In genomic region chr5:84255318-84255717, GRCh38 we compare ENCODE assay signal across 11 cellular contexts.
DNase-seq lines count a peak whose midpoint lies in the region; ATAC-seq and TF ChIP-seq lines count a peak whose summit lies in the region.
"Had no signal": no experiment of that assay in that cellular context is flagged by ENCODE, and none has a peak within 500 bp of the region (broad histone marks: within the 10 kb centered on the region; RNA-seq: fewer than 3 reads in every experiment).

No MANE protein-coding gene starts in this region.

- no peak overlapping the region for H2AFZ ChIP-seq in H9 (ENCODE audit: low read length)
- no peak overlapping the region for H2AFZ ChIP-seq in PC-3 (ENCODE audit: low read length)

- POLR2A ChIA-PET in PC-3 (lab: Charles Lee; ENCODE audit: unreplicated experiment): interaction anchor here (0.6 kb wide), 1 partner anchor 316 kb away, joined by 4 read pairs; no protein-coding TSS in a partner anchor

- intact Hi-C loops in PC-3 (cut with micrococcal nuclease) (loop anchor here (1.0 kb wide), 1 partner anchor 166 kb away; no protein-coding TSS in a partner anchor), spleen (cut with DNase I; ENCODE audit: low total_unique reads) (loop anchor here (10.0 kb wide), 1 partner anchor 531 kb away; the partner anchor contains the start of gene HAPLN1)

- no peaks in the 10 kb centered on the region for H3K79me2 ChIP-seq in H9 (ENCODE audit: insufficient read depth, low read length)
- no peaks in the 10 kb centered on the region for H3K79me2 ChIP-seq in PC-3 (ENCODE audit: low read length)

- no peak overlapping the region for H2BK15ac ChIP-seq in H9 (ENCODE audit: low read depth, low read length)

- H3K4ac ChIP-seq in H9 (ENCODE audit: low read depth, low read length): no peak overlapping the region

- H3K27me3 ChIP-seq in BE2C: no peaks in the 10 kb centered on the region
- no peaks in the 10 kb centered on the region for H3K27me3 ChIP-seq in H9 (ENCODE audit: insufficient read depth, low read length)
- H3K27me3 ChIP-seq in PC-3 (ENCODE audit: low read length): no peaks in the 10 kb centered on the region
- H3K27me3 ChIP-seq in foreskin keratinocyte: no peaks in the 10 kb centered on the region
- H3K27me3 ChIP-seq in spleen (replicated peaks in 1 of 7): no peaks in the 10 kb centered on the region

- no peak overlapping the region for H2BK5ac ChIP-seq in H9 (ENCODE audit: insufficient read length, low read length)

- H4K20me1 ChIP-seq in H9 (ENCODE audit: control insufficient read depth, insufficient read depth, insufficient read length) (no peaks in the 10 kb centered on the region), PC-3 (ENCODE audit: low read length) (no peaks in the 10 kb centered on the region)

- no peak overlapping the region for H3T11ph ChIP-seq in H9 (ENCODE audit: low read length)

- H3K9ac ChIP-seq in H9 (ENCODE audit: extremely low read depth, insufficient read length, low read length) (no peak overlapping the region), PC-3 (ENCODE audit: low read length) (no peak overlapping the region)

- DNase-seq in BE2C (no peak), H9 (no peak), PC-3 (peak; percentile 67), foreskin keratinocyte (peak in 1 of 2 donors; percentile 34), spleen (no peak), NCI-H2196 treated with DMSO at 0.1 percent for 48 hours (lab: John Stamatoyannopoulos, UW; ENCODE audit: unreplicated experiment) (no peak)
- no peak for DNase-seq in stimulated activated naive CD4-positive, alpha-beta T cell (lab: John Stamatoyannopoulos, UW)
- DNase-seq: NCI-H345 had no signal

- H3K4me2 ChIP-seq in H9 (ENCODE audit: insufficient read depth, insufficient read length, low read length): no peak overlapping the region
- no peak overlapping the region for H3K4me2 ChIP-seq in PC-3 (ENCODE audit: low read length)

- BruUV-seq in PC-3 (replicated peaks; lab: Mats Ljungman, UMichigan): no TSS peak

- no peak overlapping the region for H3K4me3 Mint-ChIP-seq in H9
- H3K4me3 Mint-ChIP-seq: stimulated activated effector memory CD8-positive, alpha-beta T cell treated with anti-CD3 and anti-CD28 coated beads, Interleukin-12 subunit alpha, Interleukin-12 subunit beta, amount 100 ng/mL, for 72 hours had no signal

- H3F3A ChIP-seq in PC-3 (ENCODE audit: low read length, unreplicated experiment): no peaks in the 10 kb centered on the region

- no peaks in the 10 kb centered on the region for H3K23me2 ChIP-seq in H9 (ENCODE audit: insufficient read length, low read depth, low read length, poor library complexity, severe bottlenecking)

- H3K18ac ChIP-seq in H9 (ENCODE audit: insufficient read length, low read depth, low read length): no peak overlapping the region

- H3K9me3 ChIP-seq in BE2C (no peaks in the 10 kb centered on the region), H9 (ENCODE audit: control insufficient read depth, low read depth, low read length) (no peaks in the 10 kb centered on the region), PC-3 (ENCODE audit: low read length) (no peaks in the 10 kb centered on the region), spleen (no peaks in the 10 kb centered on the region)

- no peak overlapping the region for H2BK12ac ChIP-seq in H9 (ENCODE audit: insufficient read length, low read depth, low read length)

- H3K56ac ChIP-seq in H9 (ENCODE audit: insufficient read length, low read depth, low read length): no peak overlapping the region

- no peaks in the 10 kb centered on the region for H3K36me3 ChIP-seq in BE2C
- no peaks in the 10 kb centered on the region for H3K36me3 ChIP-seq in PC-3 (ENCODE audit: low read depth, low read length)
- H3K36me3 ChIP-seq in spleen: no peaks in the 10 kb centered on the region

- H2BK20ac ChIP-seq in H9 (ENCODE audit: low read depth, low read length, poor library complexity, severe bottlenecking): no peak overlapping the region

- H3K4me3 ChIP-seq in BE2C (ENCODE audit: low read depth, low read length): no peak overlapping the region
- H3K4me3 ChIP-seq in PC-3 (ENCODE audit: low read length): no peak overlapping the region
- H3K4me3 ChIP-seq in spleen: no peak overlapping the region

- no peak overlapping the region for H3K27ac Mint-ChIP-seq in H9
- H3K27ac Mint-ChIP-seq: activated naive CD4-positive, alpha-beta T cell treated with anti-CD3 and anti-CD28 coated beads, Interleukin-2, amount 50 U/mL, for 72 hours; stimulated activated effector memory CD8-positive, alpha-beta T cell treated with anti-CD3 and anti-CD28 coated beads, Interleukin-12 subunit alpha, Interleukin-12 subunit beta, amount 100 ng/mL, for 72 hours had no signal

- no peak overlapping the region for H4K5ac ChIP-seq in H9 (ENCODE audit: insufficient read length, low read depth, low read length)

- H3K27ac ChIP-seq in H9 (ENCODE audit: insufficient read length, low read depth, low read length): no peak overlapping the region
- no peak overlapping the region for H3K27ac ChIP-seq in PC-3 (ENCODE audit: low read length)
- H3K27ac ChIP-seq in foreskin keratinocyte: no peak overlapping the region
- no peak overlapping the region for H3K27ac ChIP-seq in spleen

- H3K9me2 ChIP-seq in PC-3 (replicated peaks; ENCODE audit: low read length): no peaks in the 10 kb centered on the region

- TF ChIP-seq POLR2A in spleen (IDR thresholded peaks at IDR 0.05): no peak

- CTCF ChIA-PET in PC-3 (lab: Charles Lee): no interaction called here

- no peak overlapping the region for H3K23ac ChIP-seq in H9 (ENCODE audit: insufficient read length, low read depth, low read length)

- no peak overlapping the region for H2AK5ac ChIP-seq in H9 (ENCODE audit: insufficient read length, low read length)

- no peaks in the 10 kb centered on the region for H3K4me1 Mint-ChIP-seq in H9
- H3K4me1 Mint-ChIP-seq: stimulated activated effector memory CD8-positive, alpha-beta T cell treated with anti-CD3 and anti-CD28 coated beads, Interleukin-12 subunit alpha, Interleukin-12 subunit beta, amount 100 ng/mL, for 72 hours had no signal

- ATAC-seq in PC-3 (peak; percentile 55), foreskin keratinocyte (peak; percentile 77), GM19035 (IDR thresholded peaks at IDR 0.05; ENCODE audit: unreplicated experiment) (no peak)
- ATAC-seq: activated naive CD4-positive, alpha-beta T cell treated with anti-CD3 and anti-CD28 coated beads, Interleukin-2, amount 50 U/mL, for 72 hours; stimulated activated effector memory CD8-positive, alpha-beta T cell treated with anti-CD3 and anti-CD28 coated beads, Interleukin-12 subunit alpha, Interleukin-12 subunit beta, amount 100 ng/mL, for 72 hours had no signal

- no peaks in the 10 kb centered on the region for H3K36me3 Mint-ChIP-seq in H9 (ENCODE audit: insufficient read depth in 1 of 3, low read depth in 3 of 3)
- H3K36me3 Mint-ChIP-seq: activated naive CD4-positive, alpha-beta T cell treated with anti-CD3 and anti-CD28 coated beads, Interleukin-2, amount 50 U/mL, for 72 hours; stimulated activated effector memory CD8-positive, alpha-beta T cell treated with anti-CD3 and anti-CD28 coated beads, Interleukin-12 subunit alpha, Interleukin-12 subunit beta, amount 100 ng/mL, for 72 hours had no signal

- no peaks in the 10 kb centered on the region for H3K27me3 Mint-ChIP-seq in H9 (ENCODE audit: low read depth)

- no peak overlapping the region for H2BK120ac ChIP-seq in H9 (ENCODE audit: low read depth, low read length, poor library complexity, severe bottlenecking)

- H3K79me1 ChIP-seq in H9 (ENCODE audit: insufficient read depth, low read depth, low read length, poor library complexity, severe bottlenecking): no peaks in the 10 kb centered on the region

- peak; percentile 59 for TF ChIP-seq CTCF in BE2C (IDR thresholded peaks at IDR 0.05; ENCODE audit: low read depth, low read length)
- TF ChIP-seq CTCF in H9 (conservative IDR thresholded peaks at IDR 0.05): peak; percentile 47; the same call in 2 of the 3 replicates
- peak; percentile 63 for TF ChIP-seq CTCF in PC-3 (conservative IDR thresholded peaks at IDR 0.05; ENCODE audit: low read depth, low read length)
- TF ChIP-seq CTCF in foreskin keratinocyte (conservative IDR thresholded peaks at IDR 0.05): peak; percentile 66
- no peak for TF ChIP-seq CTCF in spleen (IDR thresholded peaks at IDR 0.05 in 8 of 11, conservative IDR thresholded peaks at IDR 0.05 in 3 of 11)

- no peak overlapping the region for H4K91ac ChIP-seq in H9 (ENCODE audit: insufficient read length, low read depth, low read length)

- H3K4me1 ChIP-seq in BE2C (peaks cover 23% of the 10 kb centered on the region), H9 (ENCODE audit: insufficient read depth, low read length) (peaks cover 2% of the 10 kb centered on the region; the same call in 1 of the 2 replicates), PC-3 (ENCODE audit: insufficient read depth, low read length) (peaks cover 10% of the 10 kb centered on the region), foreskin keratinocyte (no peaks in the 10 kb centered on the region), spleen (no peaks in the 10 kb centered on the region)

- H4K8ac ChIP-seq in H9 (replicated peaks; ENCODE audit: insufficient read length, low read depth, low read length): no peak overlapping the region

- H3K14ac ChIP-seq in H9 (ENCODE audit: insufficient read depth, low read length): no peak overlapping the region

- H3K9me3 Mint-ChIP-seq in H9: no peaks in the 10 kb centered on the region

Comparison
In these comparisons a context has a peak if more than half of its experiments do, and no peak if none do; other contexts are left out.
1. CTCF ChIP-seq: peak in BE2C (single experiment), H9 (single experiment), PC-3 (single experiment) and foreskin keratinocyte (single experiment); none in spleen (0 of 11).